Comparison of ENCODE assay signal across 8 cellular contexts in genomic region chr19:18021121-18021755, GRCh38. TPM values are rescaled to one million over a fixed set of nuclear protein-coding genes. Genes with fewer than 3 reads are reported as not detected.
A peak's percentile ranks its signal among the peaks of the same experiment; 100 is the strongest.
DNase-seq lines count a peak whose midpoint lies in the region; ATAC-seq lines count a peak whose summit lies in the region.

No MANE protein-coding gene starts in this region.

- peak; percentile 47 for DNase-seq in GDM1 (lab: John Stamatoyannopoulos, UW)
- peak; percentile 91 to 94 for DNase-seq in SJSA1 (ENCODE audit: low read depth in 1 of 2, low spot score in 2 of 2)
- peak; percentile 60 for DNase-seq in adipocyte (ENCODE audit: low read depth)
- DNase-seq in hepatic stellate cell (ENCODE audit: low spot score) = peak; percentile 90
- peak; percentile 52 to 61 for DNase-seq in stimulated activated CD4-positive, alpha-beta T cell treated with anti-CD3 and anti-CD28 coated beads, Interleukin-15, amount 100 ng/mL, for 1 hour (ENCODE audit: low read depth in 1 of 2, low spot score in 1 of 2)
- DNase-seq in NCI-H146 (lab: John Stamatoyannopoulos, UW) = no peak
- no peak for DNase-seq in DMS114 treated with DMSO at 0.1 percent for 48 hours (lab: John Stamatoyannopoulos, UW; ENCODE audit: unreplicated experiment)

- peaks cover 31% of the 10 kb centered on the region for H3K4me1 ChIP-seq in SJSA1 (replicated peaks)
- peaks cover 48% of the 10 kb centered on the region for H3K4me1 ChIP-seq in adipocyte (ENCODE audit: control insufficient read depth, insufficient read depth, low read length)

- ATAC-seq in HG03135 (IDR thresholded peaks at IDR 0.05; ENCODE audit: unreplicated experiment) = no peak

- no peaks in the 10 kb centered on the region for H3K9me3 ChIP-seq in SJSA1 (replicated peaks)
- H3K9me3 ChIP-seq in adipocyte (ENCODE audit: control insufficient read depth, low read length) = no peaks in the 10 kb centered on the region

- H3K36me3 ChIP-seq in SJSA1 (no peaks in the 10 kb centered on the region), adipocyte (ENCODE audit: control insufficient read depth, insufficient read depth, low read length, severe bottlenecking) (no peaks in the 10 kb centered on the region)

- H3K4me3 ChIP-seq in SJSA1 (no peak overlapping the region), adipocyte (ENCODE audit: low read length) (peak overlapping the region; percentile 61)

- no peaks in the 10 kb centered on the region for H3K27me3 ChIP-seq in SJSA1 (replicated peaks)
- H3K27me3 ChIP-seq in adipocyte (replicated peaks; ENCODE audit: control insufficient read depth, insufficient read depth, low read length) = no peaks in the 10 kb centered on the region

- peak overlapping the region; percentile 76 for H3K9ac ChIP-seq in adipocyte (ENCODE audit: low read length)

- peak overlapping the region; percentile 68 for H3K27ac ChIP-seq in SJSA1

RNA-seq across cellular contexts. Expression of gene ARRDC2, which starts 13.3 kb away (rescaled TPM):
- 21.4 and 41.9 TPM in 2 replicates for total RNA-seq in SJSA1 (2014; rRNA removed; shearing (Covaris generic))

RNA-seq across cellular contexts. Expression of gene KCNN1, which starts 54.3 kb away (rescaled TPM):
- not detected in 2 replicates for total RNA-seq in SJSA1 (2014; rRNA removed; shearing (Covaris generic))

Comparison
In these comparisons a context has a peak if more than half of its experiments do, and no peak if none do; other contexts are left out.
1. DNase-seq: peak in GDM1 (single experiment), SJSA1 (2 of 2), adipocyte (single experiment), hepatic stellate cell (single experiment) and stimulated activated CD4-positive, alpha-beta T cell treated with anti-CD3 and anti-CD28 coated beads, Interleukin-15, amount 100 ng/mL, for 1 hour (2 of 2); none in NCI-H146 (single experiment) and DMS114 treated with DMSO at 0.1 percent for 48 hours (single experiment).